8 cellular contexts compared by ENCODE assay signal in genomic region chr2:39435254-39435653, GRCh38. TPM values are rescaled to one million over a fixed set of nuclear protein-coding genes. Genes with fewer than 3 reads are reported as not detected.
DNase-seq lines count a peak whose midpoint lies in the region; ATAC-seq and TF ChIP-seq lines count a peak whose summit lies in the region.

No MANE protein-coding gene starts in this region.

- H3K4me3 Mint-ChIP-seq in chondrocyte (ENCODE audit: unreplicated experiment) (peak overlapping the region; percentile 93), natural killer cell (peak overlapping the region; percentile 96)

- no peak for TF ChIP-seq CTCF in BJ (IDR thresholded peaks at IDR 0.05; ENCODE audit: insufficient read depth, low read depth, low read length)
- TF ChIP-seq CTCF in chondrocyte (IDR thresholded peaks at IDR 0.05), result no peak
- no peak for TF ChIP-seq CTCF in natural killer cell (IDR thresholded peaks at IDR 0.05)

- CTCF ChIA-PET in BJ (lab: Yijun Ruan, JAX), result no interaction called here

- H3K27me3 Mint-ChIP-seq in chondrocyte (ENCODE audit: low read depth) (no peaks in the 10 kb centered on the region), natural killer cell (ENCODE audit: low read depth in 2 of 2) (no peaks in the 10 kb centered on the region)

- H3K36me3 Mint-ChIP-seq in chondrocyte (ENCODE audit: low read depth), result no peaks in the 10 kb centered on the region
- no peaks in the 10 kb centered on the region for H3K36me3 Mint-ChIP-seq in natural killer cell

- DNase-seq in BJ (ENCODE audit: low read depth), result no peak
- DNase-seq in MG63, result no peak
- no peak for DNase-seq in chondrocyte (ENCODE audit: low spot score)
- no peak for DNase-seq in natural killer cell
- no peak for DNase-seq in iPS-NIHi7 (ENCODE audit: extremely low spot score)
- no peak for DNase-seq in OCI-M2 (lab: John Stamatoyannopoulos, UW; ENCODE audit: unreplicated experiment)

- no peak for ATAC-seq in natural killer cell
- ATAC-seq in HG03135 (IDR thresholded peaks at IDR 0.05; ENCODE audit: unreplicated experiment), result no peak
- no peak for ATAC-seq in GM21619 (IDR thresholded peaks at IDR 0.05; ENCODE audit: unreplicated experiment)

- H3K27ac Mint-ChIP-seq in chondrocyte (ENCODE audit: unreplicated experiment), result peak overlapping the region; percentile 87
- H3K27ac Mint-ChIP-seq in natural killer cell, result peak overlapping the region; percentile 77 to 87

- POLR2A ChIA-PET in BJ (lab: Charles Lee), result interaction anchor here (0.7 kb wide), 1 partner anchor 107 kb away, joined by 5 read pairs; no protein-coding TSS in a partner anchor

- H3K4me1 Mint-ChIP-seq in chondrocyte (ENCODE audit: low read depth) (peaks cover 77% of the 10 kb centered on the region), natural killer cell (peaks cover 49 to 54% of the 10 kb centered on the region in 2 donors)

- peak overlapping the region; percentile 76 for H3K4me3 ChIP-seq in BJ (ENCODE audit: low read depth, low read length)
- peak overlapping the region; percentile 85 for H3K4me3 ChIP-seq in MG63

- H3K36me3 ChIP-seq in BJ (ENCODE audit: control insufficient read depth, insufficient read depth, low read length) (no peaks in the 10 kb centered on the region), MG63 (peaks cover 3% of the 10 kb centered on the region; the same call in 1 of the 2 replicates)

- no peaks in the 10 kb centered on the region for H3K9me3 ChIP-seq in MG63

- H3K9me3 Mint-ChIP-seq in chondrocyte (ENCODE audit: low read depth), result no peaks in the 10 kb centered on the region
- H3K9me3 Mint-ChIP-seq in natural killer cell, result no peaks in the 10 kb centered on the region

- intact Hi-C loops in natural killer cell (cut with micrococcal nuclease), result no loop called here

- H3K27me3 ChIP-seq in BJ (ENCODE audit: control insufficient read depth, insufficient read depth, low read length) (no peaks in the 10 kb centered on the region), MG63 (no peaks in the 10 kb centered on the region)

RNA-seq across cellular contexts. Expression of gene MAP4K3, which starts 1.8 kb away (rescaled TPM):
- polyA plus RNA-seq in BJ (2011; rRNA removed), result 24.7 and 45.5 TPM in 2 replicates
- 14.1 and 19.3 TPM in 2 replicates for polyA minus RNA-seq in BJ (2011; rRNA and poly(A)+ RNA removed)
- total RNA-seq in MG63 (2014; rRNA removed; shearing (Covaris generic); ENCODE audit: low replicate concordance), result 8.7 and 15.6 TPM in 2 replicates
- total RNA-seq in chondrocyte (30.9 to 42.9 TPM (median 35.3 TPM) in 3 replicates), natural killer cell (10 to 100 TPM; 17.3 to 25.9 (median 20.3) TPM)
